ENCODE assay signal across 12 cellular contexts in the genomic region with DNA sequence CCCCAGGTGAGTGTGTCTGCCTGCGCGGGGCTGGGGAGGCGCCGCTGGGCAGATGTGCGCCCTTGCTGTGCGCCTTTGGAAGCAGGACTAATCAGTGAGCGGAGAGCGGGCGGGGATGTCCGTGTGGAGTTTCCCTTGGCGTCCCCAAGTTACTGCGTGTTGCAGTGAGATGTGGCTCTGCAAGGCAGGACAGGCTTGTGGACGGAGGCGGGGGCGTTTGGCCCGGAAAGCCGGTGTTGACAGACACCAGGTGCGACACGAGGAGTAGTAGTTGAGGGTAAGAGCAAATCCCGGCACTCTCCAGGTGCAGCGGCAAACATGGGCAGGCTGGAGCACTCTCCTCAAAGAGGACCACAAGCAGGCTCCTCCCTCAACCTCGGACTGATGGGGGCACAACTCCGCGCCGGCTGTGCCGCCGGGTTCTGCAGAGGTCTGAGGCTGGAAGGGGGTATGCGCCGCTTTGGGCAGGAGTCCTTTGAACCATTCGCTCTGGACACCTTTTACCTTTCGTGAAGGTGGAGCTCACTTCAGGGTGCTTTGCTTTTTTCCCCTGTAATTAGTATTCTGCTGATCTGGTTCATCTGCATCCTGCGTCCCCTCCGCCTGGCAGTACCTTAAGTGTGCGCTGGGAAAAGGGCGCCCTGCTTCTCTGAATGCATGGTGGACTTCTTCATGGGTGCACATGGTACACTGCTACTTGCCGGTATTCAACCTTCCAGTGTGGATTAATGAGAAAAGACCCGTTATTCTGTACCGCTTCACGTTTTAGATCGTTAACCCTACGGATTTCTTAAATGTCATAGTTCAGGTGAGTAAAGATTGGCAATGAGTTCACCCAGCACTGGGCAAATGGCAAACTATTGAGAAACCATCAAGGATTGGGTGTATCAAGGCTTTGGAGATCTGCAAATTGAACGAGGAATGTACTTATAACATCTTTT. TPM values are rescaled to one million over a fixed set of nuclear protein-coding genes. Genes with fewer than 3 reads are reported as not detected.
DNase-seq lines count a peak whose midpoint lies in the region; ATAC-seq and TF ChIP-seq lines count a peak whose summit lies in the region.
"Had no signal": no experiment of that assay in that cellular context is flagged by ENCODE, and none has a peak within 500 bp of the region (broad histone marks: within the 10 kb centered on the region; RNA-seq: fewer than 3 reads in every experiment).

No MANE protein-coding gene starts in this region.

- CTCF ChIA-PET in activated naive CD4-positive, alpha-beta T cell treated with anti-CD3 and anti-CD28 coated beads for 36 hours (lab: Charles Lee) = no interaction called here

- H3K4me3 ChIP-seq in heart left ventricle (peak overlapping the region; percentile 17 to 66 (median 46)), astrocyte of the spinal cord (ENCODE audit: low read depth, low read length) (peak overlapping the region; percentile 4), mesenchymal stem cell (ENCODE audit: insufficient read depth in 1 of 2, low read depth in 1 of 2, low read length in 2 of 2) (peak overlapping the region in 1 of 2 experiments; percentile 49), aorta (ENCODE audit: low read length in 2 of 2) (no peak overlapping the region)
- H3K4me3 ChIP-seq: BLaER1 had no signal

- no peak overlapping the region for H3K23ac ChIP-seq in mesenchymal stem cell (ENCODE audit: low read length in 2 of 2)

- in situ Hi-C loops in astrocyte of the spinal cord (cut with HindIII; ENCODE audit: low sequenced_read_pairs) = no loop called here

- H2BK5ac ChIP-seq in mesenchymal stem cell (ENCODE audit: low read depth, low read length, poor library complexity, severe bottlenecking) = no peak overlapping the region

- H3K9ac ChIP-seq in mesenchymal stem cell (ENCODE audit: low read length) = no peak overlapping the region
- H3K9ac ChIP-seq: BLaER1 had no signal

- H4K8ac ChIP-seq in mesenchymal stem cell (ENCODE audit: low read length) = no peak overlapping the region

- no peak overlapping the region for H2BK120ac ChIP-seq in mesenchymal stem cell (ENCODE audit: low read depth, low read length)

- no peaks in the 10 kb centered on the region for H3K9me3 ChIP-seq in heart left ventricle
- no peaks in the 10 kb centered on the region for H3K9me3 ChIP-seq in mesenchymal stem cell (ENCODE audit: control insufficient read depth, low read length)
- no peaks in the 10 kb centered on the region for H3K9me3 ChIP-seq in aorta (ENCODE audit: control insufficient read depth, low read length)

- no peak overlapping the region for H3K18ac ChIP-seq in mesenchymal stem cell (ENCODE audit: low read depth in 1 of 2, low read length in 2 of 2)

- H3K4me1 Mint-ChIP-seq in activated naive CD4-positive, alpha-beta T cell treated with anti-CD3 and anti-CD28 coated beads for 36 hours (ENCODE audit: low read depth) = no peaks in the 10 kb centered on the region

- H3K36me3 ChIP-seq in heart left ventricle (no peaks in the 10 kb centered on the region), mesenchymal stem cell (ENCODE audit: control insufficient read depth in 1 of 2, insufficient read depth in 2 of 2, low read depth in 1 of 2, low read length in 2 of 2) (no peaks in the 10 kb centered on the region), aorta (ENCODE audit: control insufficient read depth in 1 of 2, insufficient read depth in 2 of 2, low read length in 1 of 2) (no peaks in the 10 kb centered on the region)
- H3K36me3 ChIP-seq: BLaER1 had no signal

- H2BK15ac ChIP-seq in mesenchymal stem cell (ENCODE audit: low read depth, poor library complexity, severe bottlenecking) = no peak overlapping the region

- no peak overlapping the region for H2AFZ ChIP-seq in mesenchymal stem cell (ENCODE audit: low read depth, low read length)

- no peaks in the 10 kb centered on the region for H3K9me3 Mint-ChIP-seq in activated naive CD4-positive, alpha-beta T cell treated with anti-CD3 and anti-CD28 coated beads for 36 hours

- H4K91ac ChIP-seq in mesenchymal stem cell (ENCODE audit: low read length) = no peak overlapping the region

- H2BK12ac ChIP-seq in mesenchymal stem cell (ENCODE audit: low read length in 2 of 2) = no peak overlapping the region

- H2AK5ac ChIP-seq in mesenchymal stem cell (ENCODE audit: low read length, severe bottlenecking) = no peak overlapping the region

- no peaks in the 10 kb centered on the region for H3K36me3 Mint-ChIP-seq in activated naive CD4-positive, alpha-beta T cell treated with anti-CD3 and anti-CD28 coated beads for 36 hours (ENCODE audit: low read depth)

- H3K79me1 ChIP-seq in mesenchymal stem cell (replicated peaks; ENCODE audit: low read length, poor library complexity, severe bottlenecking) = no peaks in the 10 kb centered on the region

- H3K27ac ChIP-seq in heart left ventricle (no peak overlapping the region), mesenchymal stem cell (ENCODE audit: low read length, poor library complexity, severe bottlenecking) (no peak overlapping the region), aorta (ENCODE audit: low read depth in 1 of 2, low read length in 2 of 2) (no peak overlapping the region)
- H3K27ac ChIP-seq: BLaER1 had no signal

- WGBS in heart left ventricle, 4 donors = 8 to 13% (median 9%) methylated on average over 25 to 42 of the region's 42 CpGs
- WGBS in mesenchymal stem cell = 7% methylated on average over 41 of the region's 42 CpGs
- WGBS in aorta, 2 donors = 4 to 6% methylated on average over 42 of the region's 42 CpGs

- H3K4me1 ChIP-seq in heart left ventricle (peaks cover 0 to 10% (median 0%) of the 10 kb centered on the region in 12 donors), mesenchymal stem cell (ENCODE audit: control insufficient read depth, insufficient read depth, low read depth, low read length) (peaks cover 13% of the 10 kb centered on the region), aorta (ENCODE audit: control insufficient read depth in 1 of 2, insufficient read depth in 2 of 2, low read length in 2 of 2) (no peaks in the 10 kb centered on the region)
- H3K4me1 ChIP-seq: BLaER1 had no signal

- DNase-seq in heart left ventricle (no peak), left ventricle myocardium superior (no peak), astrocyte of the spinal cord (ENCODE audit: low read depth, low spot score) (no peak), mesenchymal stem cell (peak; percentile 37), aorta (peak; percentile 37 to 67), Ammon's horn (ENCODE audit: low spot score) (no peak)
- DNase-seq in activated CD4-positive, alpha-beta T cell treated with anti-CD3 and anti-CD28 coated beads, Interleukin-2, amount 50 U/mL, for 4 hours = no peak
- DNase-seq in activated naive CD4-positive, alpha-beta T cell treated with anti-CD3 and anti-CD28 coated beads for 36 hours = no peak
- DNase-seq: activated CD8-positive, alpha-beta memory T cell treated with anti-CD3 and anti-CD28 coated beads for 24 hours; cortex of kidney had no signal

- H3K14ac ChIP-seq in mesenchymal stem cell (ENCODE audit: low read length in 2 of 2) = no peak overlapping the region

- H3K27me3 ChIP-seq in heart left ventricle = peaks cover 6 to 32% (median 23%) of the 10 kb centered on the region in 9 donors
- H3K27me3 ChIP-seq in mesenchymal stem cell (ENCODE audit: control insufficient read depth in 1 of 2, insufficient read depth in 1 of 2, low read length in 2 of 2) = peaks cover 24 to 25% of the 10 kb centered on the region in 2 experiments
- H3K27me3 ChIP-seq in aorta (ENCODE audit: control insufficient read depth in 1 of 2, insufficient read depth in 2 of 2, low read length in 1 of 2) = peaks cover 0 to 5% of the 10 kb centered on the region in 2 donors
- H3K27me3 ChIP-seq: BLaER1 had no signal

- H3K27me3 Mint-ChIP-seq in activated naive CD4-positive, alpha-beta T cell treated with anti-CD3 and anti-CD28 coated beads for 36 hours (ENCODE audit: low read depth) = peaks cover 21% of the 10 kb centered on the region

- no peak for TF ChIP-seq POLR2A in heart left ventricle (IDR thresholded peaks at IDR 0.05)

- TF ChIP-seq CTCF in heart left ventricle (IDR thresholded peaks at IDR 0.05) (no peak), astrocyte of the spinal cord (IDR thresholded peaks at IDR 0.05; ENCODE audit: low read depth, low read length) (no peak)

- no peak overlapping the region for H3K4me3 Mint-ChIP-seq in activated naive CD4-positive, alpha-beta T cell treated with anti-CD3 and anti-CD28 coated beads for 36 hours

- peak in 2 of 4 donors; percentile 14 to 24 for ATAC-seq in heart left ventricle
- no peak for ATAC-seq in left ventricle myocardium superior
- ATAC-seq in aorta (ENCODE audit: low FRiP score) = no peak

- intact Hi-C loops in heart left ventricle (cut with DNase I) = no loop called here
- intact Hi-C loops in left ventricle myocardium superior (cut with micrococcal nuclease) = no loop called here
- intact Hi-C loops in aorta (cut with DNase I) = no loop called here
- intact Hi-C loops in activated naive CD4-positive, alpha-beta T cell treated with anti-CD3 and anti-CD28 coated beads for 36 hours (cut with micrococcal nuclease) = loop anchor here (10.0 kb wide), 1 partner anchor 1717 kb away; no protein-coding TSS in a partner anchor

- no peak overlapping the region for H3K27ac Mint-ChIP-seq in activated naive CD4-positive, alpha-beta T cell treated with anti-CD3 and anti-CD28 coated beads for 36 hours

- H3K4me2 ChIP-seq in mesenchymal stem cell (ENCODE audit: low read length, poor library complexity, severe bottlenecking) = peak overlapping the region; percentile 89
- H3K4me2 ChIP-seq: BLaER1 had no signal

- H3K4ac ChIP-seq in mesenchymal stem cell (ENCODE audit: low read depth in 1 of 2, low read length in 2 of 2) = no peak overlapping the region

RNA-seq across cellular contexts. Expression of a gene that starts 0.6 kb away (rescaled TPM):
- total RNA-seq in heart left ventricle (under 1 TPM in 1 of 9 donors, not detected in 8; 0.04 TPM), left ventricle myocardium superior (0.05 TPM), aorta (under 1 TPM; 0.06 to 0.19 TPM)
- polyA plus RNA-seq in heart left ventricle (not detected), aorta (not detected)
- not detected for polyA plus RNA-seq in mesenchymal stem cell (2013, experiment 1 of 2)
- 0.07 TPM for polyA plus RNA-seq in mesenchymal stem cell (2013, experiment 2 of 2)
- total RNA-seq in activated naive CD4-positive, alpha-beta T cell treated with anti-CD3 and anti-CD28 coated beads for 36 hours = not detected
- polyA plus RNA-seq: keratinocyte had no signal

Comparison
In these comparisons a context has a peak if more than half of its experiments do, and no peak if none do; other contexts are left out.
1. DNase-seq: peak in mesenchymal stem cell (single experiment) and aorta (2 of 2); none in heart left ventricle (0 of 5), left ventricle myocardium superior (single experiment), astrocyte of the spinal cord (single experiment), activated CD4-positive, alpha-beta T cell treated with anti-CD3 and anti-CD28 coated beads, Interleukin-2, amount 50 U/mL, for 4 hours (0 of 2), Ammon's horn (single experiment) and activated naive CD4-positive, alpha-beta T cell treated with anti-CD3 and anti-CD28 coated beads for 36 hours (single experiment).
2. H3K4me3 ChIP-seq: peak in heart left ventricle (12 of 12) and astrocyte of the spinal cord (single experiment); none in aorta (0 of 2).